25 cellular contexts compared by ENCODE assay signal in genomic region chr13:27133889-27134288, GRCh38.
"Had no signal": no experiment of that assay in that cellular context is flagged by ENCODE, and none has a peak within 500 bp of the region (broad histone marks: within the 10 kb centered on the region; RNA-seq: fewer than 3 reads in every experiment).

No MANE protein-coding gene starts in this region.

- H3K27ac Mint-ChIP-seq: T-helper 1 cell treated with Interleukin-12 subunit alpha and Interleukin-12 subunit beta and Interleukin-4 antibody, amounts not matched to agents 30 μg/mL and 1 μg/mL, for 36 hours had no signal

- DNase-seq: activated B cell treated with CpG ODN at 0.5 μM for 24 hours; activated CD4-positive, alpha-beta memory T cell treated with anti-CD3 and anti-CD28 coated beads for 36 hours; activated CD4-positive, alpha-beta T cell treated with anti-CD3 and anti-CD28 coated beads for 48 hours; activated effector memory CD4-positive, alpha-beta T cell treated with anti-CD3 and anti-CD28 coated beads, Interleukin-2, amount 50 U/mL, for 16 hours; activated naive CD8-positive, alpha-beta T cell treated with anti-CD3 and anti-CD28 coated beads, Interleukin-2, amount 10 ng/mL, durations not matched to agents 7 days and 5 days; activated T-cell treated with anti-CD3 and anti-CD28 coated beads, Interleukin-2, amount 50 U/mL, for 4 hours; amygdala; colonic mucosa; dorsolateral prefrontal cortex; heart left ventricle; left cardiac atrium; lower lobe of right lung; mesendoderm; mucosa of descending colon; occipital lobe; sigmoid colon; stimulated activated CD4-positive, alpha-beta T cell treated with anti-CD3 and anti-CD28 coated beads, Interleukin-15, amount 100 ng/mL, for 24 hours; stimulated activated naive CD4-positive, alpha-beta T cell; T1000; upper lobe of left lung had no signal

- H3K9me3 ChIP-seq: colonic mucosa, mucosa of descending colon, upper lobe of left lung had no signal

- FAIRE-seq: bronchial epithelial cell, islet of Langerhans had no signal

- H3K4me2 ChIP-seq: smooth muscle cell had no signal

- H3K27me3 Mint-ChIP-seq: activated B cell treated with CpG ODN at 0.5 μM for 24 hours; activated CD4-positive, alpha-beta memory T cell treated with anti-CD3 and anti-CD28 coated beads for 36 hours; activated naive CD8-positive, alpha-beta T cell treated with anti-CD3 and anti-CD28 coated beads, Interleukin-2, amount 10 ng/mL, durations not matched to agents 7 days and 5 days had no signal

- H3K27ac ChIP-seq: colonic mucosa, dorsolateral prefrontal cortex, heart left ventricle, lower lobe of right lung, upper lobe of left lung had no signal

- H3K27me3 ChIP-seq: colonic mucosa, dorsolateral prefrontal cortex, heart left ventricle, sigmoid colon, upper lobe of left lung had no signal

- H3K36me3 ChIP-seq: colonic mucosa, heart left ventricle, lower lobe of right lung, sigmoid colon, upper lobe of left lung had no signal

- ATAC-seq: activated T-cell treated with anti-CD3 and anti-CD28 coated beads, Interleukin-2, amount 50 U/mL, for 4 hours; heart left ventricle; left cardiac atrium; lower lobe of right lung; mucosa of descending colon had no signal

- H3K4me3 Mint-ChIP-seq: activated B cell treated with CpG ODN at 0.5 μM for 24 hours; activated CD4-positive, alpha-beta memory T cell treated with anti-CD3 and anti-CD28 coated beads for 36 hours; activated naive CD8-positive, alpha-beta T cell treated with anti-CD3 and anti-CD28 coated beads, Interleukin-2, amount 10 ng/mL, durations not matched to agents 7 days and 5 days; activated T-cell treated with anti-CD3 and anti-CD28 coated beads, Interleukin-2, amount 50 U/mL, for 4 hours; neural crest cell; T-helper 1 cell treated with Interleukin-12 subunit alpha and Interleukin-12 subunit beta and Interleukin-4 antibody, amounts not matched to agents 30 μg/mL and 1 μg/mL, for 36 hours had no signal

- H3K4me3 ChIP-seq: colonic mucosa, dorsolateral prefrontal cortex, heart left ventricle, lower lobe of right lung, mucosa of descending colon, sigmoid colon, smooth muscle cell, upper lobe of left lung had no signal
